Comparison of ENCODE assay signal across 11 cellular contexts in genomic region chr4:145868637-145869409, GRCh38.
DNase-seq lines count a peak whose midpoint lies in the region; ATAC-seq and FAIRE-seq lines count a peak whose summit lies in the region.
"Had no signal": no experiment of that assay in that cellular context is flagged by ENCODE, and none has a peak within 500 bp of the region (broad histone marks: within the 10 kb centered on the region; RNA-seq: fewer than 3 reads in every experiment).

No MANE protein-coding gene starts in this region.

- DNase-seq in GM18507 (ENCODE audit: extremely low spot score, insufficient read length, low read depth) (peak; percentile 12), glomerular visceral epithelial cell (ENCODE audit: extremely low spot score) (peak; percentile 30), NCI-H187 (lab: John Stamatoyannopoulos, UW) (no peak), small intestine (no peak), MV-4-11 (lab: John Stamatoyannopoulos, UW) (no peak)
- DNase-seq in stimulated activated CD4-positive, alpha-beta T cell treated with anti-CD3 and anti-CD28 coated beads, Interleukin-4, amount 100 ng/mL, for 1 hour: no peak
- DNase-seq: naive B cell had no signal

- peaks cover 0 to 2% of the 10 kb centered on the region in 2 donors for H3K4me1 ChIP-seq in small intestine (ENCODE audit: control insufficient read depth in 2 of 2, insufficient read depth in 1 of 2, low read depth in 1 of 2, low read length in 1 of 2)

- no peaks in the 10 kb centered on the region for H3K36me3 ChIP-seq in small intestine (ENCODE audit: control insufficient read depth in 2 of 2, insufficient read depth in 2 of 2, low read length in 2 of 2)

- no peaks in the 10 kb centered on the region for H3K9me3 ChIP-seq in small intestine (ENCODE audit: control insufficient read depth, low read depth)
- H3K9me3 ChIP-seq: HAP-1 had no signal

- no peaks in the 10 kb centered on the region for H3K27me3 ChIP-seq in small intestine (ENCODE audit: control insufficient read depth in 2 of 2, insufficient read depth in 2 of 2, low read length in 2 of 2)

- FAIRE-seq in GM18507 (lab: Jason Lieb, UNC) (peak; percentile 86), small intestine (lab: Jason Lieb, UNC) (no peak)
- FAIRE-seq: bronchial epithelial cell had no signal

- H3K27ac ChIP-seq in small intestine (ENCODE audit: low read depth in 1 of 2, low read length in 1 of 2): no peak overlapping the region

- 20 to 29% (median 26%) methylated on average over 1 of the region's 1 CpG for WGBS in small intestine, 3 donors

- peak; percentile 74 for ATAC-seq in GM21717 (IDR thresholded peaks at IDR 0.05; ENCODE audit: unreplicated experiment)
- ATAC-seq in HG03520 (IDR thresholded peaks at IDR 0.05; ENCODE audit: unreplicated experiment): peak; percentile 75

- no peak overlapping the region for H3K4me3 ChIP-seq in small intestine (ENCODE audit: low read depth in 1 of 2, low read length in 2 of 2)
- H3K4me3 ChIP-seq: HAP-1 had no signal

Comparison
In these comparisons a context has a peak if more than half of its experiments do, and no peak if none do; other contexts are left out.
1. DNase-seq: peak in GM18507 (single experiment) and glomerular visceral epithelial cell (single experiment); none in NCI-H187 (0 of 2), small intestine (single experiment), MV-4-11 (single experiment) and stimulated activated CD4-positive, alpha-beta T cell treated with anti-CD3 and anti-CD28 coated beads, Interleukin-4, amount 100 ng/mL, for 1 hour (single experiment).